Comparison of ENCODE assay signal across 30 cellular contexts in the genomic region with DNA sequence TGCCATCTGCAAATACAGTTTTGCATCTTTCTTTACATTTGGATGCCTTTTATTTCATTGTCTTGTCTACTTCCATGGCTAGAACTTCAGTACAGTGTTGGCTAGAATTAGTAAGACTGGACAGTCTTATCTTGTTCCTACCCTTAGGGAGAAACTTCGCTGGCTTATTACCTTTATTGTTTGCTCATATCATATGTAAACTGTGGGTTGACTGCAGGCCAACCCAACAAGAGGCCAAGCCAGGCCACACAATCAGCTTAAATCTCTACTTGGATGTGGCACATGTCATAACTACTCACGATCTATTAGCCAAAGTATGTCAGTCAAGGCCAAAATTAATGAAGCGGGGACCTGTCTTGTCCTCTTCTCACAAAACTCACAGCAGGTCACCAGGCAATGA.
"Had no signal": no experiment of that assay in that cellular context is flagged by ENCODE, and none has a peak within 500 bp of the region (broad histone marks: within the 10 kb centered on the region; RNA-seq: fewer than 3 reads in every experiment).

No MANE protein-coding gene starts in this region.

- H3K9me3 Mint-ChIP-seq: dendritic cell treated with granulocyte-macrophage colony-stimulating factor and Interleukin-4, amounts not matched to agents 40 ng/mL and 50 ng/mL, for 4 days; naive thymus-derived CD8-positive, alpha-beta T cell; stimulated activated memory B cell treated with anti-CD40 and anti-IgM and Interleukin-4, amounts not matched to agents 10 μg/mL and 1 μg/mL and 100 μg/mL, for 72 hours had no signal

- H3K79me2 ChIP-seq: parathyroid adenoma had no signal

- H3K27ac ChIP-seq: epithelial cell of prostate, foreskin keratinocyte, heart right ventricle, parathyroid adenoma, prostate gland, right atrium auricular region, thoracic aorta, tibial nerve, upper lobe of left lung had no signal

- H3K4me1 ChIP-seq: foreskin keratinocyte, heart right ventricle, prostate gland, right atrium auricular region, tibial nerve, upper lobe of left lung had no signal

- H3K4me1 Mint-ChIP-seq: endodermal cell; stimulated activated memory B cell treated with anti-CD40 and anti-IgM and Interleukin-4, amounts not matched to agents 10 μg/mL and 1 μg/mL and 100 μg/mL, for 72 hours had no signal

- H3K9ac ChIP-seq: parathyroid adenoma had no signal

- ATAC-seq: esophagus mucosa; foreskin keratinocyte; heart right ventricle; left cardiac atrium; left ventricle myocardium superior; naive thymus-derived CD8-positive, alpha-beta T cell; sciatic nerve; stimulated activated memory B cell treated with anti-CD40 and anti-IgM and Interleukin-4, amounts not matched to agents 10 μg/mL and 1 μg/mL and 100 μg/mL, for 72 hours; stimulated activated naive CD8-positive, alpha-beta T cell treated with anti-CD3 and anti-CD28 coated beads, Interleukin-15, Interleukin-2, amounts not matched to agents 100 U/mL and 50 U/mL, for 24 hours had no signal

- H3K27me3 ChIP-seq: foreskin keratinocyte, heart right ventricle, right atrium auricular region, tibial nerve, upper lobe of left lung had no signal

- H3K36me3 ChIP-seq: heart right ventricle, prostate gland, right atrium auricular region, thoracic aorta, tibial nerve, upper lobe of left lung had no signal

- H3K4me3 Mint-ChIP-seq: dendritic cell treated with granulocyte-macrophage colony-stimulating factor and Interleukin-4, amounts not matched to agents 40 ng/mL and 50 ng/mL, for 4 days; endodermal cell; naive thymus-derived CD8-positive, alpha-beta T cell; nephron progenitor cell; stimulated activated memory B cell treated with anti-CD40 and anti-IgM and Interleukin-4, amounts not matched to agents 10 μg/mL and 1 μg/mL and 100 μg/mL, for 72 hours had no signal

- H3K9me3 ChIP-seq: heart right ventricle, prostate gland, right atrium auricular region, thoracic aorta, tibial nerve, upper lobe of left lung had no signal

- H3K27me3 Mint-ChIP-seq: dendritic cell treated with granulocyte-macrophage colony-stimulating factor and Interleukin-4, amounts not matched to agents 40 ng/mL and 50 ng/mL, for 4 days; naive thymus-derived CD8-positive, alpha-beta T cell; stimulated activated memory B cell treated with anti-CD40 and anti-IgM and Interleukin-4, amounts not matched to agents 10 μg/mL and 1 μg/mL and 100 μg/mL, for 72 hours had no signal

- DNase-seq: central memory CD4-positive, alpha-beta T cell; effector CD8-positive, alpha-beta T cell; endodermal cell; foreskin keratinocyte; glutamatergic neuron; heart right ventricle; hippocampal formation; left cardiac atrium; left ventricle myocardium superior; mesenchymal stem cell; midbrain; naive thymus-derived CD8-positive, alpha-beta T cell; nephron progenitor cell; occipital lobe; stimulated activated CD4-positive, alpha-beta T cell treated with anti-CD3 and anti-CD28 coated beads, Interleukin-4, amount 100 ng/mL, for 4 hours; stimulated activated naive CD8-positive, alpha-beta T cell treated with anti-CD3 and anti-CD28 coated beads, Interleukin-15, Interleukin-2, amounts not matched to agents 100 U/mL and 50 U/mL, for 24 hours; upper lobe of left lung had no signal

- H2AFZ ChIP-seq: parathyroid adenoma had no signal

- H3K27ac Mint-ChIP-seq: dendritic cell treated with granulocyte-macrophage colony-stimulating factor and Interleukin-4, amounts not matched to agents 40 ng/mL and 50 ng/mL, for 4 days; endodermal cell; naive thymus-derived CD8-positive, alpha-beta T cell; nephron progenitor cell; stimulated activated memory B cell treated with anti-CD40 and anti-IgM and Interleukin-4, amounts not matched to agents 10 μg/mL and 1 μg/mL and 100 μg/mL, for 72 hours had no signal

- FAIRE-seq: islet of Langerhans, urothelium cell line had no signal

- H3K4me3 ChIP-seq: heart right ventricle, lung, prostate gland, right atrium auricular region, thoracic aorta, tibial nerve, upper lobe of left lung had no signal

- H3K36me3 Mint-ChIP-seq: naive thymus-derived CD8-positive, alpha-beta T cell; stimulated activated memory B cell treated with anti-CD40 and anti-IgM and Interleukin-4, amounts not matched to agents 10 μg/mL and 1 μg/mL and 100 μg/mL, for 72 hours had no signal
